In genomic region chr2:38535745-38536506, GRCh38 we compare ENCODE assay signal across 8 cellular contexts.
A peak's percentile ranks its signal among the peaks of the same experiment; 100 is the strongest.
DNase-seq lines count a peak whose midpoint lies in the region; TF ChIP-seq lines count a peak whose summit lies in the region.

No MANE protein-coding gene starts in this region.

- no peaks in the 10 kb centered on the region for H3K36me3 Mint-ChIP-seq in immature natural killer cell

- H3K4me3 ChIP-seq in brain microvascular endothelial cell (ENCODE audit: low read depth, low read length), result peak overlapping the region; percentile 64

- H3K9me3 Mint-ChIP-seq in immature natural killer cell, result no peaks in the 10 kb centered on the region

- H3K27me3 Mint-ChIP-seq in immature natural killer cell (ENCODE audit: low read depth in 3 of 3), result peaks cover 4 to 8% (median 7%) of the 10 kb centered on the region in 3 donors

- no peak overlapping the region for H3K27ac Mint-ChIP-seq in immature natural killer cell

- H3K27me3 ChIP-seq in brain microvascular endothelial cell (replicated peaks), result no peaks in the 10 kb centered on the region

- TF ChIP-seq CTCF in brain microvascular endothelial cell (IDR thresholded peaks at IDR 0.05; ENCODE audit: low read depth, low read length, missing control alignments), result peak; percentile 73

- peak; percentile 76 for DNase-seq in ELR (ENCODE audit: low read depth)
- DNase-seq in HCEC 1CT, result peak; percentile 39
- DNase-seq in NCI-H1105 (lab: John Stamatoyannopoulos, UW), result peak; percentile 56
- peak; percentile 63 for DNase-seq in UCSD-AML1 (lab: John Stamatoyannopoulos, UW; ENCODE audit: unreplicated experiment)
- peak; percentile 49 for DNase-seq in brain microvascular endothelial cell
- peak; percentile 58 to 66 (median 65) for DNase-seq in immature natural killer cell
- DNase-seq in smooth muscle cell of the brain vasculature (ENCODE audit: low read depth, low spot score), result peak; percentile 15
- DNase-seq in GOT3 (lab: John Stamatoyannopoulos, UW), result no peak

- H3K4me3 Mint-ChIP-seq in immature natural killer cell, result peak overlapping the region in 4 of 5 donors; percentile 8 to 56 (median 52)

- peaks cover 0 to 5% of the 10 kb centered on the region in 2 donors for H3K4me1 Mint-ChIP-seq in immature natural killer cell

- in situ Hi-C loops in brain microvascular endothelial cell (cut with HindIII; ENCODE audit: low pct_ligation_motif_present, low sequenced_read_pairs), result no loop called here

- no peaks in the 10 kb centered on the region for H3K36me3 ChIP-seq in brain microvascular endothelial cell (replicated peaks)

- H3K27ac ChIP-seq in brain microvascular endothelial cell, result no peak overlapping the region
